24 cellular contexts compared by ENCODE assay signal in the genomic region with DNA sequence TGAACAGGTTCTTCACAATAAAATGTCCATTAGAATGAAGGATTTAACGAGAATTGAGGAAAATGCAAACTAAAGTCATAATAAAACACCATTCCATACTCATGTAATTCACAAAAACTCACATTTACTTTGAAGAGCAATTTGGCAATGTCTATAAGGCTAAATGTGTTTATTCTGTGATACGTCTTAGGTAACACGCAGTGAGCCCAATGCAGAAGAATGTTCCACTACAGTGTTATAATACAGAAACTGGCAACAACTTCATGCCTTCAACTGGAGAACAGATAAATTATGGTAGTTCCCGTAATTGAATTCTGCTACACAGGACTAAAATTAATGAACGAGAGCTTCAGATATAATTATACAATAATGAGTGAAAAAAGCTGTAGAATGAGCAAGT.
"Had no signal": no experiment of that assay in that cellular context is flagged by ENCODE, and none has a peak within 500 bp of the region (broad histone marks: within the 10 kb centered on the region; RNA-seq: fewer than 3 reads in every experiment).

No MANE protein-coding gene starts in this region.

- H3K4me3 ChIP-seq: ascending aorta, thoracic aorta had no signal

- H3K4me1 Mint-ChIP-seq: activated naive CD8-positive, alpha-beta T cell treated with anti-CD3 and anti-CD28 coated beads, Interleukin-2, amount 10 ng/mL, durations not matched to agents 7 days and 5 days had no signal

- ATAC-seq: left colon; right cardiac atrium; SK-N-SH treated with all-trans-retinoic acid at 6 μM for 48 hours; stimulated activated naive CD8-positive, alpha-beta T cell treated with anti-CD3 and anti-CD28 coated beads, Interleukin-15, Interleukin-2, amounts not matched to agents 100 U/mL and 50 U/mL, for 24 hours had no signal

- H3K4me3 Mint-ChIP-seq: activated CD4-positive, alpha-beta memory T cell treated with anti-CD3 and anti-CD28 coated beads for 36 hours; activated CD4-positive, alpha-beta T cell treated with anti-CD3 and anti-CD28 coated beads, Interleukin-2, amount 10 ng/mL, durations not matched to agents 24 days and 14 days; activated naive CD8-positive, alpha-beta T cell treated with anti-CD3 and anti-CD28 coated beads, Interleukin-2, amount 10 ng/mL, durations not matched to agents 7 days and 5 days; type B pancreatic cell had no signal

- H3K27ac Mint-ChIP-seq: activated CD4-positive, alpha-beta memory T cell treated with anti-CD3 and anti-CD28 coated beads for 36 hours; activated CD4-positive, alpha-beta T cell treated with anti-CD3 and anti-CD28 coated beads, Interleukin-2, amount 10 ng/mL, durations not matched to agents 24 days and 14 days; activated naive CD8-positive, alpha-beta T cell treated with anti-CD3 and anti-CD28 coated beads, Interleukin-2, amount 10 ng/mL, durations not matched to agents 7 days and 5 days; type B pancreatic cell had no signal

- H3K27me3 ChIP-seq: ascending aorta had no signal

- H3K27ac ChIP-seq: ascending aorta, epithelial cell of prostate, parathyroid adenoma had no signal

- DNase-seq: activated CD4-positive, alpha-beta memory T cell treated with anti-CD3 and anti-CD28 coated beads for 36 hours; activated CD4-positive, alpha-beta T cell treated with anti-CD3 and anti-CD28 coated beads, Interleukin-2, amount 10 ng/mL, durations not matched to agents 24 days and 14 days; activated CD4-positive, CD25-positive, alpha-beta regulatory T cell treated with anti-CD3 and anti-CD28 coated beads, Interleukin-2, amount 50 U/mL, for 72 hours; activated CD8-positive, alpha-beta memory T cell treated with anti-CD3 and anti-CD28 coated beads, Interleukin-2, amount 50 U/mL, for 48 hours; activated effector memory CD4-positive, alpha-beta T cell treated with Interleukin-2 at 50 U/mL for 16 hours; activated naive CD4-positive, alpha-beta T cell treated with Interleukin-2 at 50 U/mL for 16 hours; activated naive CD8-positive, alpha-beta T cell treated with anti-CD3 and anti-CD28 coated beads, Interleukin-2, amount 10 ng/mL, durations not matched to agents 7 days and 5 days; central memory CD4-positive, alpha-beta T cell; dermis blood vessel endothelial cell; effector CD4-positive, alpha-beta T cell; head of caudate nucleus; hippocampal formation; left colon; mammary epithelial cell; right cardiac atrium; stimulated activated CD4-positive, alpha-beta T cell treated with anti-CD3 and anti-CD28 coated beads, Interleukin-2, amount 100 ng/mL, for 48 hours; stimulated activated naive CD8-positive, alpha-beta T cell treated with anti-CD3 and anti-CD28 coated beads, Interleukin-15, Interleukin-2, amounts not matched to agents 100 U/mL and 50 U/mL, for 24 hours; T-helper 2 cell had no signal

- H3K9me3 ChIP-seq: ascending aorta, thoracic aorta had no signal

- H3K27me3 Mint-ChIP-seq: activated CD4-positive, alpha-beta memory T cell treated with anti-CD3 and anti-CD28 coated beads for 36 hours; activated CD4-positive, alpha-beta T cell treated with anti-CD3 and anti-CD28 coated beads, Interleukin-2, amount 10 ng/mL, durations not matched to agents 24 days and 14 days; activated naive CD8-positive, alpha-beta T cell treated with anti-CD3 and anti-CD28 coated beads, Interleukin-2, amount 10 ng/mL, durations not matched to agents 7 days and 5 days; type B pancreatic cell had no signal

- H3K4me1 ChIP-seq: ascending aorta, parathyroid adenoma had no signal

- H3K9me3 Mint-ChIP-seq: activated CD4-positive, alpha-beta memory T cell treated with anti-CD3 and anti-CD28 coated beads for 36 hours; activated CD4-positive, alpha-beta T cell treated with anti-CD3 and anti-CD28 coated beads, Interleukin-2, amount 10 ng/mL, durations not matched to agents 24 days and 14 days; type B pancreatic cell had no signal
